ENCODE assay signal across 36 cellular contexts in genomic region chr2:183040604-183041003, GRCh38.
"Had no signal": no experiment of that assay in that cellular context is flagged by ENCODE, and none has a peak within 500 bp of the region (broad histone marks: within the 10 kb centered on the region; RNA-seq: fewer than 3 reads in every experiment).

No MANE protein-coding gene starts in this region.

- H3K36me3 ChIP-seq: MG63 had no signal

- H3K27me3 ChIP-seq: MG63 had no signal

- H3K4me3 ChIP-seq: MG63 had no signal

- H3K9me3 ChIP-seq: MG63 had no signal

- DNase-seq: Karpas-422, Kasumi-1, MG63, MM.1S, MV-4-11, NCI-H1048, NCI-H1092, NCI-H1092 treated with DMSO at 0.1 percent for 48 hours, NCI-H1105, NCI-H1105 treated with DMSO at 0.1 percent for 48 hours, NCI-H1417, NCI-H1417 treated with DMSO at 0.1 percent for 48 hours, NCI-H1436, NCI-H1436 treated with DMSO at 0.1 percent for 48 hours, NCI-H146, NCI-H1694, NCI-H1694 treated with DMSO at 0.1 percent for 48 hours, NCI-H187, NCI-H187 treated with DMSO at 0.1 percent for 48 hours, NCI-H1930, NCI-H2029, NCI-H2029 treated with DMSO at 0.1 percent for 48 hours, NCI-H2081, NCI-H2081 treated with DMSO at 0.1 percent for 48 hours, NCI-H2107, NCI-H2171, NCI-H2171 treated with DMSO at 0.1 percent for 48 hours, NCI-H2227 treated with DMSO at 0.1 percent for 48 hours, NCI-H226, NCI-H345, NCI-H446, NCI-H446 treated with DMSO at 0.1 percent for 48 hours, NCI-H510A, NCI-H510A treated with DMSO at 0.1 percent for 48 hours, NCI-H524, NCI-H524 treated with DMSO at 0.1 percent for 48 hours had no signal
